19 cellular contexts compared by ENCODE assay signal in the genomic region with DNA sequence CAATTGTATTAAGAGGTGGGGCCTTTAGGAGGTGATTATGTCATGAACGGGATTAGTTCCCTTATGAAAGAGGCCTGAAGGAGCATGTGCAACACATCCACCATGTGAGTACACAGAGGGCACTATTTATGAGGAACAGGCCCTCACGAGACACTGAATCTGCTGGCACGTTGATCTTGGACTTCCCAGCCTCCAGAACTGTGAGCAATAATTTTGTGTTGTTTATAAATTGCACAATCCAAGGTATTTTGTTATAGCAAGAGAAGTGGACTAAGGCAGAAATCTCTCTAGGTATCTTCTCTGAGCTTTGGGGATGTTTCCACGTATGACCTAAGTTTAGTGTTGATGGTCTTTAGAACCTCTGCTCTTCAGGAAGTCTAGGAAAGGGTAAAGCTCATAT.
"Had no signal": no experiment of that assay in that cellular context is flagged by ENCODE, and none has a peak within 500 bp of the region (broad histone marks: within the 10 kb centered on the region; RNA-seq: fewer than 3 reads in every experiment).

No MANE protein-coding gene starts in this region.

- H3K4me3 Mint-ChIP-seq: naive thymus-derived CD8-positive, alpha-beta T cell; type B pancreatic cell had no signal

- H3K36me3 ChIP-seq: colonic mucosa, heart left ventricle, neutrophil, suprapubic skin, thyroid gland, uterus had no signal

- H3K4me3 ChIP-seq: colonic mucosa, heart left ventricle, mucosa of descending colon, smooth muscle cell, suprapubic skin, thyroid gland, uterus had no signal

- H3K4me1 ChIP-seq: colonic mucosa, suprapubic skin, thyroid gland, uterus had no signal

- H3K36me3 Mint-ChIP-seq: naive thymus-derived CD8-positive, alpha-beta T cell; type B pancreatic cell had no signal

- H3K27ac ChIP-seq: colonic mucosa, heart left ventricle, neutrophil, suprapubic skin, thyroid gland, uterus had no signal

- H3K27ac Mint-ChIP-seq: naive thymus-derived CD8-positive, alpha-beta T cell; type B pancreatic cell had no signal

- DNase-seq: colonic mucosa; dermis blood vessel endothelial cell; erythroblast; foreskin melanocyte; heart left ventricle; hippocampal formation; islet precursor cell; mucosa of descending colon; naive thymus-derived CD8-positive, alpha-beta T cell; posterior cingulate gyrus; stimulated activated CD4-positive, alpha-beta T cell treated with anti-CD3 and anti-CD28 coated beads, Interleukin-2, amount 100 ng/mL, for 48 hours; stimulated activated naive CD4-positive, alpha-beta T cell treated with Interleukin-2 at 50 U/mL for 16 hours; thyroid gland; uterus had no signal

- H3K27me3 ChIP-seq: colonic mucosa, heart left ventricle, neutrophil, suprapubic skin, thyroid gland, uterus had no signal

- H3K27me3 Mint-ChIP-seq: naive thymus-derived CD8-positive, alpha-beta T cell; type B pancreatic cell had no signal

- ATAC-seq: heart left ventricle; left lobe of liver; mucosa of descending colon; naive thymus-derived CD8-positive, alpha-beta T cell had no signal

- H3K9me3 ChIP-seq: colonic mucosa, heart left ventricle, mucosa of descending colon, neutrophil, suprapubic skin, thyroid gland, uterus had no signal

- H3K4me2 ChIP-seq: smooth muscle cell had no signal
